In genomic region chr6:136547336-136547735, GRCh38 we compare ENCODE assay signal across 8 cellular contexts. TPM values are rescaled to one million over a fixed set of nuclear protein-coding genes. Genes with fewer than 3 reads are reported as not detected.
DNase-seq lines count a peak whose midpoint lies in the region; ATAC-seq and TF ChIP-seq lines count a peak whose summit lies in the region.

No MANE protein-coding gene starts in this region.

- peaks cover 6% of the 10 kb centered on the region; the same call in 1 of the 2 replicates for H3F3A ChIP-seq in MM.1S (ENCODE audit: insufficient read depth, low read length)

- TF ChIP-seq CTCF in DND-41 (IDR thresholded peaks at IDR 0.05; ENCODE audit: borderline replicate concordance, extremely low read depth, low read length, poor library complexity, severe bottlenecking), result peak; percentile 25
- TF ChIP-seq CTCF in MM.1S (IDR thresholded peaks at IDR 0.05; ENCODE audit: low read length), result peak; percentile 47
- TF ChIP-seq CTCF in WI38 (IDR thresholded peaks at IDR 0.05; ENCODE audit: low read depth, low read length), result peak; percentile 43; the same call in 1 of the 2 replicates
- no peak for TF ChIP-seq CTCF in ovary (IDR thresholded peaks at IDR 0.05)

- intact Hi-C loops in ovary (cut with DNase I), result no loop called here

- H3K9me2 ChIP-seq in MM.1S (replicated peaks; ENCODE audit: insufficient read depth, low read length), result no peaks in the 10 kb centered on the region

- H3K4me1 ChIP-seq in DND-41 (ENCODE audit: insufficient read depth, low read length), result no peaks in the 10 kb centered on the region
- 0 out of 2 replicates have a peak, but pooled peaks cover 7% of the 10 kb centered on the region for H3K4me1 ChIP-seq in MM.1S (ENCODE audit: low read length)
- peaks cover 9% of the 10 kb centered on the region for H3K4me1 ChIP-seq in ovary (ENCODE audit: insufficient read depth)

- TF ChIP-seq POLR2A in ovary (IDR thresholded peaks at IDR 0.05), result no peak

- H3K4me2 ChIP-seq in DND-41 (ENCODE audit: insufficient read depth, low read length), result no peak overlapping the region
- no peak overlapping the region for H3K4me2 ChIP-seq in MM.1S (ENCODE audit: low read depth, low read length)

- 34 to 44% (median 34%) methylated on average over 4 of the region's 4 CpGs for WGBS in ovary, 3 donors

- no peak for ATAC-seq in DND-41 (ENCODE audit: insufficient read depth, low read depth)
- ATAC-seq in GM18861 (IDR thresholded peaks at IDR 0.05; ENCODE audit: unreplicated experiment), result no peak
- no peak for ATAC-seq in GM18517 (IDR thresholded peaks at IDR 0.05; ENCODE audit: unreplicated experiment)

- H3K27me3 ChIP-seq in DND-41 (ENCODE audit: insufficient read depth, low read length, poor library complexity) (peaks cover 12% of the 10 kb centered on the region), MM.1S (replicated peaks; ENCODE audit: insufficient read depth, low read length) (no peaks in the 10 kb centered on the region), ovary (no peaks in the 10 kb centered on the region)

- H3K9me3 ChIP-seq in DND-41 (ENCODE audit: insufficient read depth, low read length, severe bottlenecking) (no peaks in the 10 kb centered on the region), MM.1S (replicated peaks; ENCODE audit: insufficient read depth, low read length) (no peaks in the 10 kb centered on the region), ovary (no peaks in the 10 kb centered on the region)

- DNase-seq in DND-41, result no peak
- DNase-seq in MM.1S, result peak; percentile 34
- DNase-seq in kidney tubule cell (ENCODE audit: low spot score), result peak; percentile 65
- DNase-seq in UCSD-AML1 (lab: John Stamatoyannopoulos, UW; ENCODE audit: unreplicated experiment), result no peak
- DNase-seq in ovary, result no peak

- no peak overlapping the region for H3K27ac ChIP-seq in DND-41 (ENCODE audit: low read length)
- H3K27ac ChIP-seq in MM.1S (ENCODE audit: low read length), result no peak overlapping the region
- no peak overlapping the region for H3K27ac ChIP-seq in ovary

- H2AFZ ChIP-seq in DND-41 (ENCODE audit: low read depth, low read length) (no peak overlapping the region), MM.1S (ENCODE audit: low read length) (no peak overlapping the region)

- H3K9ac ChIP-seq in DND-41 (ENCODE audit: low read depth, low read length), result no peak overlapping the region
- H3K9ac ChIP-seq in MM.1S (ENCODE audit: low read length), result no peak overlapping the region

- no peaks in the 10 kb centered on the region for H3K36me3 ChIP-seq in DND-41 (ENCODE audit: insufficient read depth, low read length)
- no peaks in the 10 kb centered on the region for H3K36me3 ChIP-seq in MM.1S (replicated peaks; ENCODE audit: insufficient read depth, low read length)
- no peaks in the 10 kb centered on the region for H3K36me3 ChIP-seq in ovary

- H4K20me1 ChIP-seq in DND-41 (ENCODE audit: insufficient read depth, low read length), result no peaks in the 10 kb centered on the region
- no peaks in the 10 kb centered on the region for H4K20me1 ChIP-seq in MM.1S (ENCODE audit: insufficient read depth, low read length)

- H3K79me2 ChIP-seq in DND-41 (ENCODE audit: insufficient read depth, low read length) (no peaks in the 10 kb centered on the region), MM.1S (ENCODE audit: low read length) (peaks cover 7% of the 10 kb centered on the region; the same call in 1 of the 2 replicates)

- no peak for TF ChIP-seq EP300 in ovary (IDR thresholded peaks at IDR 0.05)

- H3K4me3 ChIP-seq in DND-41 (ENCODE audit: low read depth in 1 of 2, low read length in 2 of 2) (no peak overlapping the region), MM.1S (ENCODE audit: low read length) (no peak overlapping the region), WI38 (ENCODE audit: low read depth, low read length) (no peak overlapping the region), ovary (no peak overlapping the region)

RNA-seq across cellular contexts. Expression of gene MAP7, which starts 2.9 kb away (rescaled TPM):
- total RNA-seq in ovary, result 10 to 100 TPM in 1 of 7 donors, 1 to 10 TPM in 6; 2.6 to 13.0 (median 3.6) TPM
- polyA plus RNA-seq in ovary, result 1 to 10 TPM; 1.2 to 3.7 TPM

Comparison
In these comparisons a context has a peak if more than half of its experiments do, and no peak if none do; other contexts are left out.
1. DNase-seq: peak in MM.1S (single experiment) and kidney tubule cell (single experiment); none in DND-41 (single experiment), UCSD-AML1 (single experiment) and ovary (0 of 5).
2. CTCF ChIP-seq: peak in DND-41 (single experiment), MM.1S (single experiment) and WI38 (single experiment); none in ovary (0 of 3).